Comparison of ENCODE assay signal across 23 cellular contexts in the genomic region with DNA sequence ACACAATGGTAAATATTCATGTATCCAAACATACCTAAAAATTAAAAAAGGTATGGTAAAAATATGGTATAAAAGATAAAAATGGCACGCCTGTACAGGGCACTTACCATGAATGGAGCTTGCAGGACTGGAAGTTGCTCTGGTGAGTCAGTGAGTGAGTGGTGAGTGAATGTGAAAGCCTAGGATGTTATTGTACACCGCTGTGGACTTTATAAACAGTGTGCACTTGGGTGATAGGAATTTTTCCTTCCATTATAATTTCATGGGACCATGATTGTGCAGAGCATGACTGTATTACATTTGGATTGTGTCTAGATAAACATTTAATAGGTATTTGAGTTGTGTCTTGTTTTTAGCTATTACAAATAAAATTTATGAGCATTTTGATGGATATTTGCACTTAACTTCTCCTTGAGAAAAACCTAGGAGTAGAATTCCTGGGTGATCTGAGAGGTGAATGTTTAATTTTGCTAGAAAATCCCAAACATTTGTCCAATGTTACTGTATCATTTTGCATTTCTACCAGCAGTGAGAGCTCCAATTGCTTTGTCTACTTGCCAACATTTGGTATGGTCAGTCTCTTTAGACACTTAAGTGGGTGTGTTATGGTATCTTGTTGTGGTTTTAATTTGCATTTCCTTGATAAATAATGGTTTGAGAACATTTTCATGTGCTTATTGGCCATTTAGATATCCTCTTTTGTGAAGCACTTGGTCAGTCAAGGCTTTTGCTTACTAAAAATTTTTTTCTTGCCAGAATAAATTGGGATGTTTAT.
DNase-seq lines count a peak whose midpoint lies in the region; ATAC-seq, FAIRE-seq and TF ChIP-seq lines count a peak whose summit lies in the region.
"Had no signal": no experiment of that assay in that cellular context is flagged by ENCODE, and none has a peak within 500 bp of the region (broad histone marks: within the 10 kb centered on the region; RNA-seq: fewer than 3 reads in every experiment).

No MANE protein-coding gene starts in this region.

- no peak overlapping the region for H3K14ac ChIP-seq in IMR-90 (replicated peaks; ENCODE audit: low read depth, low read length)

- peaks cover 7 to 8% of the 10 kb centered on the region in 2 experiments; a peak in 2 of 4 replicates for H3K79me1 ChIP-seq in IMR-90 (ENCODE audit: low read depth in 1 of 2, low read length in 2 of 2)

- H2BK15ac ChIP-seq in IMR-90 (ENCODE audit: low read depth, low read length) = no peak overlapping the region

- H3K4me1 ChIP-seq in IMR-90 (ENCODE audit: control insufficient read depth, insufficient read depth, low read length) (peaks cover 2% of the 10 kb centered on the region; the same call in 1 of the 2 replicates), foreskin keratinocyte (no peaks in the 10 kb centered on the region)
- H3K4me1 ChIP-seq: esophagus squamous epithelium, stomach had no signal

- no peak for TF ChIP-seq RAD21 in IMR-90 (IDR thresholded peaks at IDR 0.05; ENCODE audit: low read length)

- no peak for TF ChIP-seq POLR2A in IMR-90 (IDR thresholded peaks at IDR 0.05; ENCODE audit: low read depth, low read length)

- POLR2A ChIA-PET in IMR-90 (lab: Charles Lee; ENCODE audit: unreplicated experiment) = interaction anchor here (0.6 kb wide), 1 partner anchor 65 kb away, joined by 3 read pairs; no protein-coding TSS in a partner anchor
- POLR2A ChIA-PET in activated CD4-positive, alpha-beta memory T cell treated with anti-CD3 and anti-CD28 coated beads, Interleukin-2, amount 10 ng/mL, durations not matched to agents 7 days and 5 days (lab: Charles Lee) = interaction anchor here (1.1 kb wide), 1 partner anchor 36 kb away, joined by 4 read pairs; no protein-coding TSS in a partner anchor

- no peak overlapping the region for H2BK120ac ChIP-seq in IMR-90 (ENCODE audit: low read depth, low read length)

- peak; percentile 91 for ATAC-seq in IMR-90 (ENCODE audit: low read depth)
- ATAC-seq in foreskin keratinocyte = peak; percentile 41
- ATAC-seq: activated CD4-positive, alpha-beta T cell treated with anti-CD3 and anti-CD28 coated beads for 36 hours; left lobe of liver; sciatic nerve had no signal

- no peak overlapping the region for H3K4ac ChIP-seq in IMR-90 (ENCODE audit: low read depth, low read length)

- no peak overlapping the region for H3K4me3 Mint-ChIP-seq in activated CD4-positive, alpha-beta memory T cell treated with anti-CD3 and anti-CD28 coated beads, Interleukin-2, amount 10 ng/mL, durations not matched to agents 7 days and 5 days
- H3K4me3 Mint-ChIP-seq: activated CD4-positive, alpha-beta T cell treated with anti-CD3 and anti-CD28 coated beads for 36 hours; brain; CD8-positive, alpha-beta memory T cell had no signal

- H3K4me2 ChIP-seq in IMR-90 (ENCODE audit: low read depth, low read length) = no peak overlapping the region
- H3K4me2 ChIP-seq: SK-N-SH had no signal

- H3K27me3 ChIP-seq in IMR-90 (ENCODE audit: control insufficient read depth, insufficient read depth, low read length) (no peaks in the 10 kb centered on the region), brain microvascular endothelial cell (replicated peaks) (no peaks in the 10 kb centered on the region), foreskin keratinocyte (no peaks in the 10 kb centered on the region), H7 (ENCODE audit: control insufficient read depth, insufficient read depth, low read length) (no peaks in the 10 kb centered on the region)
- H3K27me3 ChIP-seq: esophagus squamous epithelium, stomach had no signal

- intact Hi-C loops in IMR-90 (cut with micrococcal nuclease) = no loop called here

- no peaks in the 10 kb centered on the region for H3K27me3 Mint-ChIP-seq in activated CD4-positive, alpha-beta memory T cell treated with anti-CD3 and anti-CD28 coated beads, Interleukin-2, amount 10 ng/mL, durations not matched to agents 7 days and 5 days

- dilution Hi-C loops in IMR-90 (cut with HindIII; ENCODE audit: low sequenced_read_pairs, unreplicated experiment) = no loop called here

- H3K18ac ChIP-seq in IMR-90 (ENCODE audit: low read depth, low read length) = no peak overlapping the region

- H3K36me3 ChIP-seq in IMR-90 (ENCODE audit: control insufficient read depth, insufficient read depth, low read length) (peaks cover 4% of the 10 kb centered on the region; the same call in 1 of the 2 replicates), brain microvascular endothelial cell (replicated peaks) (no peaks in the 10 kb centered on the region), H7 (replicated peaks; ENCODE audit: control insufficient read depth, insufficient read depth, low read length) (no peaks in the 10 kb centered on the region)
- H3K36me3 ChIP-seq: esophagus squamous epithelium, stomach had no signal

- H3K4me3 ChIP-seq in IMR-90 (ENCODE audit: insufficient read depth, low read depth, low read length) (no peak overlapping the region), brain microvascular endothelial cell (ENCODE audit: low read depth, low read length) (no peak overlapping the region), H7 (ENCODE audit: insufficient read depth, low read depth, low read length) (no peak overlapping the region)
- H3K4me3 ChIP-seq: esophagus squamous epithelium, stomach had no signal

- BruUV-seq in IMR-90 (replicated peaks; lab: Mats Ljungman, UMichigan) = no TSS peak

- no peak for TF ChIP-seq CTCF in IMR-90 (conservative IDR thresholded peaks at IDR 0.05; ENCODE audit: low read depth, low read length)
- no peak for TF ChIP-seq CTCF in brain microvascular endothelial cell (IDR thresholded peaks at IDR 0.05; ENCODE audit: low read depth, low read length, missing control alignments)
- no peak for TF ChIP-seq CTCF in foreskin keratinocyte (conservative IDR thresholded peaks at IDR 0.05)

- FAIRE-seq in HTR-8/SVneo (lab: Jason Lieb, UNC) = no peak

- H3K23ac ChIP-seq in IMR-90 (ENCODE audit: low read depth, low read length) = no peak overlapping the region

- peaks cover 26% of the 10 kb centered on the region for H3K36me3 Mint-ChIP-seq in activated CD4-positive, alpha-beta memory T cell treated with anti-CD3 and anti-CD28 coated beads, Interleukin-2, amount 10 ng/mL, durations not matched to agents 7 days and 5 days (ENCODE audit: low read depth)
- H3K36me3 Mint-ChIP-seq: brain had no signal

- peaks cover 11% of the 10 kb centered on the region for H4K20me1 ChIP-seq in IMR-90 (ENCODE audit: insufficient read depth, low read length)

- no peaks in the 10 kb centered on the region for H3K9me3 Mint-ChIP-seq in activated CD4-positive, alpha-beta memory T cell treated with anti-CD3 and anti-CD28 coated beads, Interleukin-2, amount 10 ng/mL, durations not matched to agents 7 days and 5 days
- H3K9me3 Mint-ChIP-seq: brain; CD8-positive, alpha-beta memory T cell had no signal

- H3K9me3 ChIP-seq in IMR-90 (ENCODE audit: control insufficient read depth, insufficient read depth, low read length) = no peaks in the 10 kb centered on the region
- H3K9me3 ChIP-seq: esophagus squamous epithelium, SK-N-SH, stomach had no signal

- no peak overlapping the region for H4K5ac ChIP-seq in IMR-90 (ENCODE audit: low read depth, low read length)

- no peak overlapping the region for H3K27ac Mint-ChIP-seq in activated CD4-positive, alpha-beta memory T cell treated with anti-CD3 and anti-CD28 coated beads, Interleukin-2, amount 10 ng/mL, durations not matched to agents 7 days and 5 days
- H3K27ac Mint-ChIP-seq: activated CD4-positive, alpha-beta T cell treated with anti-CD3 and anti-CD28 coated beads for 36 hours; brain had no signal

- no peak overlapping the region for H2AK5ac ChIP-seq in IMR-90 (ENCODE audit: low read depth, low read length)

- no peak overlapping the region for H2BK20ac ChIP-seq in IMR-90 (ENCODE audit: low read depth, low read length)

- H4K91ac ChIP-seq in IMR-90 (ENCODE audit: insufficient read depth, low read depth, low read length) = no peak overlapping the region

- peak; percentile 50 for DNase-seq in Caki2 (ENCODE audit: low read depth)
- DNase-seq in IMR-90 = peak; percentile 89
- DNase-seq in brain microvascular endothelial cell = peak; percentile 83
- peak in 1 of 2 donors; percentile 62 for DNase-seq in foreskin keratinocyte
- no peak for DNase-seq in H7
- DNase-seq in medulla oblongata (ENCODE audit: extremely low spot score) = no peak
- no peak for DNase-seq in HTR-8/SVneo (ENCODE audit: insufficient read length, low spot score)
- DNase-seq in activated CD4-positive, alpha-beta memory T cell treated with anti-CD3 and anti-CD28 coated beads, Interleukin-2, amount 10 ng/mL, durations not matched to agents 7 days and 5 days = no peak
- DNase-seq: activated CD4-positive, alpha-beta T cell treated with anti-CD3 and anti-CD28 coated beads for 36 hours; CD8-positive, alpha-beta memory T cell; esophagus squamous epithelium; KBM-7; NCI-H1092 treated with DMSO at 0.1 percent for 48 hours; NCI-H2107; NCI-H526 treated with DMSO at 0.1 percent for 48 hours; occipital lobe; SK-N-SH; stimulated activated CD4-positive, alpha-beta T cell treated with anti-CD3 and anti-CD28 coated beads, Interleukin-1b, Interleukin-23, amount 100 ng/mL, for 48 hours; stomach; T-helper 9 cell had no signal

- no peak overlapping the region for H3K56ac ChIP-seq in IMR-90 (ENCODE audit: extremely low read depth, insufficient read depth, low read length)

- no peak overlapping the region for H2BK5ac ChIP-seq in IMR-90 (ENCODE audit: low read depth, low read length, poor library complexity, severe bottlenecking)

- in situ Hi-C loops in Caki2 (cut with HindIII; ENCODE audit: low pct_unique_long_range_greater_than_20kb, low sequenced_read_pairs) = no loop called here
- in situ Hi-C loops in IMR-90 (cut with MboI; ENCODE audit: low sequenced_read_pairs) = no loop called here
- in situ Hi-C loops in brain microvascular endothelial cell (cut with HindIII; ENCODE audit: low pct_ligation_motif_present, low sequenced_read_pairs) = no loop called here

- no peak overlapping the region for H2AFZ ChIP-seq in IMR-90 (replicated peaks; ENCODE audit: low read length, poor library complexity)

- no peak overlapping the region for H4K8ac ChIP-seq in IMR-90 (ENCODE audit: low read depth in 2 of 2, low read length in 2 of 2)

- H3K4me1 Mint-ChIP-seq in activated CD4-positive, alpha-beta memory T cell treated with anti-CD3 and anti-CD28 coated beads, Interleukin-2, amount 10 ng/mL, durations not matched to agents 7 days and 5 days = no peaks in the 10 kb centered on the region
- H3K4me1 Mint-ChIP-seq: activated CD4-positive, alpha-beta T cell treated with anti-CD3 and anti-CD28 coated beads for 36 hours; brain had no signal

- no peak overlapping the region for H2AK9ac ChIP-seq in IMR-90 (replicated peaks; ENCODE audit: low read depth, low read length, poor library complexity)

- peaks cover 6% of the 10 kb centered on the region for H3K9me1 ChIP-seq in IMR-90 (ENCODE audit: insufficient read depth, low read length)

- no CpG with 5 or more reads among the region's 2 CpGs for WGBS in IMR-90 (ENCODE audit: extremely low coverage in 2 of 2, insufficient read length in 1 of 2), 2 experiments

- H3K27ac ChIP-seq in IMR-90 (ENCODE audit: insufficient read depth, low read length) = no peak overlapping the region
- H3K27ac ChIP-seq in brain microvascular endothelial cell = peak overlapping the region; percentile 37
- no peak overlapping the region for H3K27ac ChIP-seq in foreskin keratinocyte
- H3K27ac ChIP-seq: esophagus squamous epithelium, stomach had no signal

- CTCF ChIA-PET in IMR-90 (lab: Yijun Ruan, JAX) = no interaction called here
- CTCF ChIA-PET in activated CD4-positive, alpha-beta memory T cell treated with anti-CD3 and anti-CD28 coated beads, Interleukin-2, amount 10 ng/mL, durations not matched to agents 7 days and 5 days (lab: Charles Lee) = no interaction called here

- H3K9ac ChIP-seq in IMR-90 (ENCODE audit: low read depth, low read length) = no peak overlapping the region
- H3K9ac ChIP-seq: SK-N-SH had no signal

Comparison
In these comparisons a context has a peak if more than half of its experiments do, and no peak if none do; other contexts are left out.
1. DNase-seq: peak in Caki2 (single experiment), IMR-90 (single experiment) and brain microvascular endothelial cell (single experiment); none in H7 (single experiment), medulla oblongata (single experiment), HTR-8/SVneo (single experiment) and activated CD4-positive, alpha-beta memory T cell treated with anti-CD3 and anti-CD28 coated beads, Interleukin-2, amount 10 ng/mL, durations not matched to agents 7 days and 5 days (single experiment).